ENCODE assay signal across 8 cellular contexts in genomic region chr2:12504443-12504842, GRCh38.
DNase-seq lines count a peak whose midpoint lies in the region; ATAC-seq and TF ChIP-seq lines count a peak whose summit lies in the region.

No MANE protein-coding gene starts in this region.

- peak; percentile 4 for DNase-seq in NOMO-1 treated with DMSO at 0.1 percent for 48 hours (lab: John Stamatoyannopoulos, UW; ENCODE audit: unreplicated experiment)
- no peak for DNase-seq in NOMO-1 treated with dmso at 0.1 percent for 144 hours (lab: John Stamatoyannopoulos, UW; ENCODE audit: unreplicated experiment)
- peak; percentile 59 for DNase-seq in activated T-cell treated with anti-CD3 and anti-CD28 coated beads, Interleukin-2, amount 50 U/mL, for 24 hours
- DNase-seq in stimulated activated CD4-positive, alpha-beta T cell treated with anti-CD3 and anti-CD28 coated beads, Interleukin-2, amount 100 ng/mL, for 24 hours, result peak; percentile 42 to 58
- DNase-seq in DMS153 treated with DMSO at 0.1 percent for 48 hours (lab: John Stamatoyannopoulos, UW; ENCODE audit: unreplicated experiment), result no peak
- no peak for DNase-seq in 8988T
- DNase-seq in left lung, result no peak

- H3K27me3 Mint-ChIP-seq in activated T-cell treated with anti-CD3 and anti-CD28 coated beads, Interleukin-2, amount 50 U/mL, for 24 hours, result no peaks in the 10 kb centered on the region

- peak overlapping the region; percentile 66 for H3K27ac Mint-ChIP-seq in activated T-cell treated with anti-CD3 and anti-CD28 coated beads, Interleukin-2, amount 50 U/mL, for 24 hours

- peaks cover 0 to 33% of the 10 kb centered on the region in 2 donors for H3K4me1 ChIP-seq in left lung

- peaks cover 5% of the 10 kb centered on the region for H3K36me3 Mint-ChIP-seq in activated T-cell treated with anti-CD3 and anti-CD28 coated beads, Interleukin-2, amount 50 U/mL, for 24 hours (ENCODE audit: low read depth)

- no peaks in the 10 kb centered on the region for H3K9me3 ChIP-seq in left lung

- intact Hi-C loops in left lung (cut with DNase I), result no loop called here

- peak overlapping the region; percentile 18 for H3K4me3 Mint-ChIP-seq in activated T-cell treated with anti-CD3 and anti-CD28 coated beads, Interleukin-2, amount 50 U/mL, for 24 hours

- no peak for TF ChIP-seq CTCF in left lung (IDR thresholded peaks at IDR 0.05)

- H3K27ac ChIP-seq in left lung, result no peak overlapping the region

- H3K4me3 ChIP-seq in left lung, result no peak overlapping the region

- H3K27me3 ChIP-seq in left lung, result no peaks in the 10 kb centered on the region

- peaks cover 10% of the 10 kb centered on the region for H3K9me3 Mint-ChIP-seq in activated T-cell treated with anti-CD3 and anti-CD28 coated beads, Interleukin-2, amount 50 U/mL, for 24 hours

- no peaks in the 10 kb centered on the region for H3K36me3 ChIP-seq in left lung

- ATAC-seq in HG02798 (IDR thresholded peaks at IDR 0.05; ENCODE audit: poor library complexity, unreplicated experiment) (peak; percentile 50), left lung (no peak)

- H3K4me1 Mint-ChIP-seq in activated T-cell treated with anti-CD3 and anti-CD28 coated beads, Interleukin-2, amount 50 U/mL, for 24 hours (ENCODE audit: low read depth), result peaks cover 97% of the 10 kb centered on the region

Comparison
In these comparisons a context has a peak if more than half of its experiments do, and no peak if none do; other contexts are left out.
1. DNase-seq: peak in NOMO-1 treated with DMSO at 0.1 percent for 48 hours (single experiment), activated T-cell treated with anti-CD3 and anti-CD28 coated beads, Interleukin-2, amount 50 U/mL, for 24 hours (single experiment) and stimulated activated CD4-positive, alpha-beta T cell treated with anti-CD3 and anti-CD28 coated beads, Interleukin-2, amount 100 ng/mL, for 24 hours (2 of 2); none in NOMO-1 treated with dmso at 0.1 percent for 144 hours (single experiment), DMS153 treated with DMSO at 0.1 percent for 48 hours (single experiment), 8988T (single experiment) and left lung (0 of 2).